Comparison of ENCODE assay signal across 8 cellular contexts in the genomic region with DNA sequence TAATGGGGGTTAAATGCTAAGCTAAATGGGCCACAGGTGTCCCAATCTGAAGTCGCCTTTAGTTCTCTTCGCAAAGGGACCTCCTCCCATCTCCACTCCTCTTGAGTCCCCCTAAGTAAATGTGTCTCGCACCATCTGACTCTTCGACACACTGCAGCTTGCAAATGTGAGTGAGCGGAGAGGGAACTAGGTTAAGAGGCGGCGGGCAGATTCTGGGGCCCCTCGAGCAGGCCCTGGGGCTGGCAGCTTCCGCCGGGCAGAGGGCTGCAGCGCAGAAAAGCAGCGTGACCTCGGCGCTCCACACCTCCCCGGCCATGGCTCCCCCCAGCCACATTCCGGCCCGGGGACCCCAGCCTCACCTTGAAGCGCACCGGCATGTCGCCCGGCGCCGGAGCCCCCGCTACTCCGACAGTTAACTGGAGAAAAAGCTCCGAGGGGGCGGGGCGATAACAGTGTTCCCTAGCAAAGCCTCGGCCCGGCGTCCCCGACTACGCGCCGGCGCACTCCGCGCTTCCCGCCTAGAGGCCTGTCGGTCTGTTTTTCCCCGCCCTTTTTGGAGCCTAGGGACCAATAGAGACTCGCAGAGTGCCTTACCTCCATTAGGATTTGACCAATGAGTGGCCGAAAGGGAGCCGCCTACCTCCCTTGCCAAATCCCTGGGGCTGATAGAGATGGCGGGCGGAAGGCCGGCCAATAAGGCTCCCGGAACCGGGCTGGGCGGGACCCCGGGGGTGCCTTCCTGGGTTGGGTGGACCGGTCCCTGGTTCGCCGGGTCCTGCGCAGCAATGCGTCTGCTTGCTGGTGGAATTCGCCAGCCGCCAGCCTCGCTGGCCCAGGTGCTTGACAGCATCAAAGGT. TPM values are rescaled to one million over a fixed set of nuclear protein-coding genes. Genes with fewer than 3 reads are reported as not detected.
A peak's percentile ranks its signal among the peaks of the same experiment; 100 is the strongest.
DNase-seq lines count a peak whose midpoint lies in the region; ATAC-seq, FAIRE-seq and TF ChIP-seq lines count a peak whose summit lies in the region.

A gene with protein sequence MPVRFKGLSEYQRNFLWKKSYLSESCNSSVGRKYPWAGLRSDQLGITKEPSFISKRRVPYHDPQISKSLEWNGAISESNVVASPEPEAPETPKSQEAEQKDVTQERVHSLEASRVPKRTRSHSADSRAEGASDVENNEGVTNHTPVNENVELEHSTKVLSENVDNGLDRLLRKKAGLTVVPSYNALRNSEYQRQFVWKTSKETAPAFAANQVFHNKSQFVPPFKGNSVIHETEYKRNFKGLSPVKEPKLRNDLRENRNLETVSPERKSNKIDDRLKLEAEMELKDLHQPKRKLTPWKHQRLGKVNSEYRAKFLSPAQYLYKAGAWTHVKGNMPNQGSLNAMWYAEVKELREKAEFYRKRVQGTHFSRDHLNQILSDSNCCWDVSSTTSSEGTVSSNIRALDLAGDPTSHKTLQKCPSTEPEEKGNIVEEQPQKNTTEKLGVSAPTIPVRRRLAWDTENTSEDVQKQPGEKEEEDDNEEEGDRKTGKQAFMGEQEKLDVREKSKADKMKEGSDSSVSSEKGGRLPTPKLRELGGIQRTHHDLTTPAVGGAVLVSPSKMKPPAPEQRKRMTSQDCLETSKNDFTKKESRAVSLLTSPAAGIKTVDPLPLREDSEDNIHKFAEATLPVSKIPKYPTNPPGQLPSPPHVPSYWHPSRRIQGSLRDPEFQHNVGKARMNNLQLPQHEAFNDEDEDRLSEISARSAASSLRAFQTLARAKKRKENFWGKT (minus strand): TSS at position 494 of the 857 bp plus-strand sequence. CDS start 117 bp downstream, at position 377.

- FAIRE-seq in GM12892 (lab: Jason Lieb, UNC), result peak; percentile 87

- H3K9me3 ChIP-seq in upper lobe of right lung, result no peaks in the 10 kb centered on the region

- ATAC-seq in HG02852 (IDR thresholded peaks at IDR 0.05; ENCODE audit: unreplicated experiment) (peak; percentile 100), left cardiac atrium (peak; percentile 98 to 99), upper lobe of right lung (peak; percentile 99)

- H3K27me3 ChIP-seq in upper lobe of right lung, result no peaks in the 10 kb centered on the region

- H3K4me1 ChIP-seq in upper lobe of right lung, result peaks cover 7% of the 10 kb centered on the region

- H3K27ac ChIP-seq in upper lobe of right lung, result peak within 1 kb of the TSS; percentile 70

- intact Hi-C loops in left cardiac atrium (cut with DNase I) (no loop called here), posterior vena cava (cut with DNase I) (no loop called here), upper lobe of right lung (cut with DNase I) (no loop called here)

- TF ChIP-seq CTCF in upper lobe of right lung (IDR thresholded peaks at IDR 0.05), result no peak

- peak; percentile 68; the same call in 1 of the 2 replicates for TF ChIP-seq POLR2A in GM12892 (IDR thresholded peaks at IDR 0.05; ENCODE audit: low read depth, low read length)

- H3K36me3 ChIP-seq in upper lobe of right lung, result peaks cover 7% of the 10 kb centered on the region

- H3K4me3 ChIP-seq in upper lobe of right lung, result peak within 1 kb of the TSS; percentile 83

- peak; percentile 88 for DNase-seq in GM12892 (ENCODE audit: insufficient read length)
- DNase-seq in NCI-H146 (lab: John Stamatoyannopoulos, UW), result peak; percentile 98
- DNase-seq in T-helper 1 cell, result peak; percentile 93 to 98 (median 93)
- peak; percentile 97 for DNase-seq in amniotic epithelial cell (ENCODE audit: low read depth)
- peak; percentile 98 for DNase-seq in left cardiac atrium
- DNase-seq in posterior vena cava (ENCODE audit: low spot score), result peak; percentile 98
- peak; percentile 98 for DNase-seq in upper lobe of right lung

RNA-seq across cellular contexts. Expression of the gene that starts here (rescaled TPM):
- 18.3 TPM for polyA plus RNA-seq in GM12892 (2012; ENCODE audit: missing spikeins)
- total RNA-seq in left cardiac atrium (10 to 100 TPM in 1 of 2 donors, 1 to 10 TPM in 1; 8.6 to 10.2 TPM), posterior vena cava (10 to 100 TPM; 11.2 to 12.6 TPM), upper lobe of right lung (10.5 TPM)

Comparison
In these comparisons a context has a peak if more than half of its experiments do, and no peak if none do; other contexts are left out.
1. Peak in every context shown above with its lines: DNase-seq, ATAC-seq, H3K4me3 ChIP-seq and H3K27ac ChIP-seq.